Comparison of ENCODE assay signal across 8 cellular contexts in the genomic region with DNA sequence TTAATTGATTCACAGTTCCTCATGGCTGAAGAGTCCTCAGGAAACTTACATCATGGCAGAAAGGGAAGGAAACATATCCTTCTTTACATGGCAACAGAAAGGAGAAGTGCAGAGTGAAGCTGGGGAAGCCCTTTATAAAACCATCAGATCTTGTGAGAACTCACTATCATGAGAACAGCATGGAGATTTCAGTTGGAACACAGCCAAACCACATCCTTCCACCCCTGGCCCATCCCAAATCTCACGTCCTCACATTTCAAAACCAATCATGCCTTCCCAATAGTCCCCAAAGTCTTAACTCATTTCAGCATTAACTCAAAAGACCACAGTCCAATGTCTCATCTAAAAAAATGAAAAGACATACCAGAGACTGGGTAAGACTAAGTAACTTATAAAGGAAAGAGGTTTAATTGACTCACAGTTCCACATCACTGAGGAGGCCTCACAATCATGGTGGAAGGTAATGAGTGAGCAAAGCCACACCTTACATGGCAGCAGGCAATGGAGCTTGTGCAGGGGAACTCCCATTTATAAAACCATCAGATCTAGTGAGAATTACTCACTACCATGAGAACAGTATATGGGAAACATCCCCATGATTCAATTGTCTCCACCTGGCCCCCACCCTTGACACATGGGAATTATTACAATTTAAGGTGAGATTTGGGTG.
DNase-seq lines count a peak whose midpoint lies in the region; ATAC-seq lines count a peak whose summit lies in the region.

No MANE protein-coding gene starts in this region.

- ATAC-seq in GM18519 (IDR thresholded peaks at IDR 0.05; ENCODE audit: low FRiP score, unreplicated experiment) (peak; percentile 52), HG02840 (IDR thresholded peaks at IDR 0.05; ENCODE audit: low FRiP score, unreplicated experiment) (peak; percentile 55), T-helper 17 cell (peak; percentile 40), sciatic nerve (peak; percentile 15), Right ventricle myocardium superior (ENCODE audit: poor library complexity) (no peak)

- no peaks in the 10 kb centered on the region for H3K36me3 Mint-ChIP-seq in T-helper 17 cell (ENCODE audit: low read depth)

- DNase-seq in T-helper 17 cell: no peak
- DNase-seq in sciatic nerve (ENCODE audit: low spot score): no peak
- DNase-seq in NK-92 (lab: John Stamatoyannopoulos, UW; ENCODE audit: unreplicated experiment): no peak
- no peak for DNase-seq in NCI-H345 (lab: John Stamatoyannopoulos, UW)
- DNase-seq in COLO668 (lab: John Stamatoyannopoulos, UW; ENCODE audit: unreplicated experiment): no peak
- DNase-seq in Right ventricle myocardium superior: no peak

- intact Hi-C loops in sciatic nerve (cut with DNase I): no loop called here
- intact Hi-C loops in Right ventricle myocardium superior (cut with DNase I): no loop called here

- peaks cover 5% of the 10 kb centered on the region for H3K27me3 Mint-ChIP-seq in T-helper 17 cell

- no peak overlapping the region for H3K27ac Mint-ChIP-seq in T-helper 17 cell

- no peaks in the 10 kb centered on the region for H3K9me3 ChIP-seq in T-helper 17 cell (ENCODE audit: control insufficient read depth, low read length, poor library complexity, severe bottlenecking)

- no peak overlapping the region for H3K4me3 Mint-ChIP-seq in T-helper 17 cell

- peaks cover 5% of the 10 kb centered on the region for H3K4me1 Mint-ChIP-seq in T-helper 17 cell
